In the genomic region with DNA sequence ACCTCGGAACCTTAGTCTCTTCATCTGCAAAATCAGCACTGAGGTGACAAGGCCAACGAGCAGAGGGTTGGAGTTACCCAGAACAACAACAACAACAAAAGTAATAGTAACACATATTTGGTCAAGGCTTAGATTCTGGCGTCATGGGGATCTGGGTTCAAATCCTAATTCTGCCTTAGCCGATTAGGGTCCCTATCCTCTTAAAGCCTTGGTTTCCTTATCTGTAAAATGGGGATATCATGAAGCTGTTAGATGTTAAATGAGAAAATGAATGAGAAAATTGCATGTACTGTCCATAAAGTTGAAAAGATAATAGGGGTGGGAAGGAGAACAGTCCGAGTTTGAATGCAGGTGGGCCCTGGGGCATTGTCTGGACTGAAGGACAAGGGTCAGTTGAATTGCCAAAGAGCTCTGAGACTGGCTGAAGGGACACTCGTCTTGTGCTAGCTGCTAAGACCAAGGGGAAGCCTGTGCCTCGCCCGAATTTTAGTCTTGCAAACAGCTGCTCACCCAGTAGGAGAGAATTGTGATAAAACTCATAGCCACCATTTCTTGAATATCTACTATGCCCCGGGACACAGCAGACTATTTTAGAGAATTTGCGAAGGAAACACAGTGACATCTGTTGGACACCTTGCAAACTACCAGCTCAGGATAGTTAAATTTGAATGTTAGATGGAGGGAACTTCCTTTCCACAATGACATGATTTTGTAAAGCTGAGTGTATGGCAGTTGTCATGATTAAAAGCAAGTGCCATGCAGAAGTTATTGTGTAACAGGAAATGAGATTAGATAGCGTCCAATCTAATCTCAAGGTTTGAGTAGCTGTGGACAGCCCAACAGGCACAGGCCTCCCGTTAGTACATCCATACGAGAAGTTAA, we compare ENCODE assay signal across 1 cellular context.
TF ChIP-seq lines count a peak whose summit lies in the region.

No MANE protein-coding gene starts in this region.

TF ChIP-seq in A549, 52 proteins besides CTCF, POLR2A, EP300 and RAD21 (continued from another document):
- TF ChIP-seq REST (IDR thresholded peaks at IDR 0.05), result no peak
- TF ChIP-seq TP53 (CRISPR knock-in tag; IDR thresholded peaks at IDR 0.05), result no peak
- TF ChIP-seq SMC3 (IDR thresholded peaks at IDR 0.05), result peak; percentile 71
- no peak for TF ChIP-seq EHF (CRISPR knock-in tag; IDR thresholded peaks at IDR 0.05)
- TF ChIP-seq RCOR1 (IDR thresholded peaks at IDR 0.05; ENCODE audit: low read depth, low read length), result no peak
- peak; percentile 70; the same call in 1 of the 2 replicates for TF ChIP-seq KDM1A (IDR thresholded peaks at IDR 0.05; ENCODE audit: low read depth)
- TF ChIP-seq RNF2 (IDR thresholded peaks at IDR 0.05; ENCODE audit: borderline replicate concordance, low read depth), result no peak
- TF ChIP-seq HOXA7 (CRISPR knock-in tag; IDR thresholded peaks at IDR 0.05), result no peak
- no peak for TF ChIP-seq HEYL (CRISPR knock-in tag; IDR thresholded peaks at IDR 0.05)
TF ChIP-seq in A549: peak in this region for 2.
